ENCODE assay signal across 20 cellular contexts in genomic region chr2:69241664-69242063, GRCh38.
A peak's percentile ranks its signal among the peaks of the same experiment; 100 is the strongest.
DNase-seq lines count a peak whose midpoint lies in the region; ATAC-seq and TF ChIP-seq lines count a peak whose summit lies in the region.
"Had no signal": no experiment of that assay in that cellular context is flagged by ENCODE, and none has a peak within 500 bp of the region (broad histone marks: within the 10 kb centered on the region; RNA-seq: fewer than 3 reads in every experiment).

No MANE protein-coding gene starts in this region.

- no peak for TF ChIP-seq CTCF in neural progenitor cell (IDR thresholded peaks at IDR 0.05)

- H3K79me2 ChIP-seq in neural progenitor cell (ENCODE audit: low read depth): no peaks in the 10 kb centered on the region

- H3F3A ChIP-seq in neural progenitor cell (ENCODE audit: low read depth): no peaks in the 10 kb centered on the region

- POLR2A ChIA-PET in activated CD4-positive, alpha-beta T cell treated with anti-CD3 and anti-CD28 coated beads for 36 hours (lab: Charles Lee): no interaction called here

- intact Hi-C loops in activated T-helper 1 cell treated with anti-CD3 and anti-CD28 coated beads, Interleukin-12 subunit alpha, Interleukin-12 subunit beta, Interleukin-2, Interleukin-4 antibody, amounts not matched to agents 30 ng/mL and 10 ng/mL and 1 ng/mL, durations not matched to agents 14 hours and 24 hours and 36 hours (cut with micrococcal nuclease): no loop called here
- intact Hi-C loops in activated CD4-positive, alpha-beta T cell treated with anti-CD3 and anti-CD28 coated beads for 36 hours (cut with DNase I, micrococcal nuclease): no loop called here

- H3K36me3 Mint-ChIP-seq in neural progenitor cell: peaks cover 43% of the 10 kb centered on the region
- H3K36me3 Mint-ChIP-seq in activated T-helper 1 cell treated with anti-CD3 and anti-CD28 coated beads, Interleukin-12 subunit alpha, Interleukin-12 subunit beta, Interleukin-2, Interleukin-4 antibody, amounts not matched to agents 30 ng/mL and 10 ng/mL and 1 ng/mL, durations not matched to agents 14 hours and 24 hours and 36 hours (ENCODE audit: low read depth): no peaks in the 10 kb centered on the region
- H3K36me3 Mint-ChIP-seq in activated CD4-positive, alpha-beta T cell treated with anti-CD3 and anti-CD28 coated beads for 36 hours (ENCODE audit: low read depth): no peaks in the 10 kb centered on the region
- H3K36me3 Mint-ChIP-seq: memory B cell; natural killer cell treated with Interleukin-12 subunit alpha and Interleukin-12 subunit beta and Interleukin-15 and Interleukin-18, amount 100 ng/mL, for 72 hours had no signal

- peaks cover 2% of the 10 kb centered on the region for H3K27me3 Mint-ChIP-seq in neural progenitor cell (ENCODE audit: insufficient read depth, low read depth)
- H3K27me3 Mint-ChIP-seq in activated T-helper 1 cell treated with anti-CD3 and anti-CD28 coated beads, Interleukin-12 subunit alpha, Interleukin-12 subunit beta, Interleukin-2, Interleukin-4 antibody, amounts not matched to agents 30 ng/mL and 10 ng/mL and 1 ng/mL, durations not matched to agents 14 hours and 24 hours and 36 hours (ENCODE audit: insufficient read depth): no peaks in the 10 kb centered on the region
- H3K27me3 Mint-ChIP-seq in activated CD4-positive, alpha-beta T cell treated with anti-CD3 and anti-CD28 coated beads for 36 hours: peaks cover 7% of the 10 kb centered on the region

- DNase-seq in COR-L47 (lab: John Stamatoyannopoulos, UW) (peak; percentile 96), NCI-H1436 (lab: John Stamatoyannopoulos, UW) (peak; percentile 28), NCI-H774 (lab: John Stamatoyannopoulos, UW) (peak; percentile 4), neural progenitor cell (ENCODE audit: low spot score) (no peak), HuH-7 (ENCODE audit: low spot score) (no peak)
- no peak for DNase-seq in activated T-helper 1 cell treated with anti-CD3 and anti-CD28 coated beads, Interleukin-12 subunit alpha, Interleukin-12 subunit beta, Interleukin-2, Interleukin-4 antibody, amounts not matched to agents 30 ng/mL and 10 ng/mL and 1 ng/mL, durations not matched to agents 14 hours and 24 hours and 36 hours (ENCODE audit: low spot score)
- no peak for DNase-seq in activated CD4-positive, CD25-positive, alpha-beta regulatory T cell treated with anti-CD3 and anti-CD28 coated beads, Interleukin-2, amount 50 U/mL, for 72 hours
- DNase-seq in activated CD4-positive, alpha-beta T cell treated with anti-CD3 and anti-CD28 coated beads for 36 hours: no peak
- DNase-seq: activated CD4-positive, alpha-beta T cell treated with anti-CD3 and anti-CD28 coated beads for 4 hours; brain microvascular endothelial cell; cortex of kidney; DMS79 treated with DMSO at 0.1 percent for 48 hours; hippocampal formation; kidney; spleen; stimulated activated CD4-positive, alpha-beta T cell treated with anti-CD3 and anti-CD28 coated beads, Interleukin-4, amount 100 ng/mL, for 4 hours; substantia nigra had no signal

- no peak overlapping the region for H3K4me3 Mint-ChIP-seq in neural progenitor cell
- H3K4me3 Mint-ChIP-seq in activated T-helper 1 cell treated with anti-CD3 and anti-CD28 coated beads, Interleukin-12 subunit alpha, Interleukin-12 subunit beta, Interleukin-2, Interleukin-4 antibody, amounts not matched to agents 30 ng/mL and 10 ng/mL and 1 ng/mL, durations not matched to agents 14 hours and 24 hours and 36 hours: no peak overlapping the region
- no peak overlapping the region for H3K4me3 Mint-ChIP-seq in activated CD4-positive, alpha-beta T cell treated with anti-CD3 and anti-CD28 coated beads for 36 hours
- H3K4me3 Mint-ChIP-seq: memory B cell; natural killer cell treated with Interleukin-12 subunit alpha and Interleukin-12 subunit beta and Interleukin-15 and Interleukin-18, amount 100 ng/mL, for 72 hours had no signal

- no peak overlapping the region for H2AFZ ChIP-seq in neural progenitor cell (replicated peaks)

- H3K4me2 ChIP-seq in neural progenitor cell: no peak overlapping the region

- peak overlapping the region; percentile 54 for H3K27ac Mint-ChIP-seq in neural progenitor cell
- H3K27ac Mint-ChIP-seq in activated T-helper 1 cell treated with anti-CD3 and anti-CD28 coated beads, Interleukin-12 subunit alpha, Interleukin-12 subunit beta, Interleukin-2, Interleukin-4 antibody, amounts not matched to agents 30 ng/mL and 10 ng/mL and 1 ng/mL, durations not matched to agents 14 hours and 24 hours and 36 hours: no peak overlapping the region
- H3K27ac Mint-ChIP-seq in activated CD4-positive, alpha-beta T cell treated with anti-CD3 and anti-CD28 coated beads for 36 hours: no peak overlapping the region
- H3K27ac Mint-ChIP-seq: memory B cell; natural killer cell treated with Interleukin-12 subunit alpha and Interleukin-12 subunit beta and Interleukin-15 and Interleukin-18, amount 100 ng/mL, for 72 hours had no signal

- H3K4me1 ChIP-seq in neural progenitor cell: no peaks in the 10 kb centered on the region

- no peaks in the 10 kb centered on the region for H3K36me3 ChIP-seq in neural progenitor cell
- H3K36me3 ChIP-seq: brain microvascular endothelial cell, prostate gland, spleen had no signal

- ATAC-seq in activated CD4-positive, alpha-beta T cell treated with anti-CD3 and anti-CD28 coated beads for 36 hours: no peak

- no peaks in the 10 kb centered on the region for H4K20me1 ChIP-seq in neural progenitor cell (ENCODE audit: low read depth)

- no peaks in the 10 kb centered on the region for H3K9me3 ChIP-seq in neural progenitor cell (ENCODE audit: low read depth)
- H3K9me3 ChIP-seq: prostate gland, spleen had no signal

- CTCF ChIA-PET in activated CD4-positive, alpha-beta T cell treated with anti-CD3 and anti-CD28 coated beads for 36 hours (lab: Charles Lee): interaction anchor here (0.7 kb wide), 1 partner anchor 62 kb away, joined by 3 read pairs; no protein-coding TSS in a partner anchor

- H3K27me3 ChIP-seq in neural progenitor cell: no peaks in the 10 kb centered on the region
- H3K27me3 ChIP-seq: brain microvascular endothelial cell, spleen had no signal

- no peak overlapping the region for H3K27ac ChIP-seq in neural progenitor cell
- H3K27ac ChIP-seq: brain microvascular endothelial cell, prostate gland, spleen had no signal

- H3K9ac ChIP-seq in neural progenitor cell: no peak overlapping the region

- no peak overlapping the region for H3K4me3 ChIP-seq in neural progenitor cell
- H3K4me3 ChIP-seq: prostate gland, spleen had no signal

- peaks cover 4% of the 10 kb centered on the region for H3K4me1 Mint-ChIP-seq in neural progenitor cell
- no peaks in the 10 kb centered on the region for H3K4me1 Mint-ChIP-seq in activated T-helper 1 cell treated with anti-CD3 and anti-CD28 coated beads, Interleukin-12 subunit alpha, Interleukin-12 subunit beta, Interleukin-2, Interleukin-4 antibody, amounts not matched to agents 30 ng/mL and 10 ng/mL and 1 ng/mL, durations not matched to agents 14 hours and 24 hours and 36 hours (ENCODE audit: low read depth)
- H3K4me1 Mint-ChIP-seq in activated CD4-positive, alpha-beta T cell treated with anti-CD3 and anti-CD28 coated beads for 36 hours: no peaks in the 10 kb centered on the region
- H3K4me1 Mint-ChIP-seq: memory B cell had no signal

- no peaks in the 10 kb centered on the region for H3K9me3 Mint-ChIP-seq in neural progenitor cell
- no peaks in the 10 kb centered on the region for H3K9me3 Mint-ChIP-seq in activated T-helper 1 cell treated with anti-CD3 and anti-CD28 coated beads, Interleukin-12 subunit alpha, Interleukin-12 subunit beta, Interleukin-2, Interleukin-4 antibody, amounts not matched to agents 30 ng/mL and 10 ng/mL and 1 ng/mL, durations not matched to agents 14 hours and 24 hours and 36 hours
- no peaks in the 10 kb centered on the region for H3K9me3 Mint-ChIP-seq in activated CD4-positive, alpha-beta T cell treated with anti-CD3 and anti-CD28 coated beads for 36 hours (ENCODE audit: low read depth)
- H3K9me3 Mint-ChIP-seq: memory B cell; natural killer cell treated with Interleukin-12 subunit alpha and Interleukin-12 subunit beta and Interleukin-15 and Interleukin-18, amount 100 ng/mL, for 72 hours had no signal

Comparison
In these comparisons a context has a peak if more than half of its experiments do, and no peak if none do; other contexts are left out.
1. DNase-seq: peak in COR-L47 (single experiment), NCI-H1436 (single experiment) and NCI-H774 (single experiment); none in neural progenitor cell (single experiment), HuH-7 (single experiment), activated T-helper 1 cell treated with anti-CD3 and anti-CD28 coated beads, Interleukin-12 subunit alpha, Interleukin-12 subunit beta, Interleukin-2, Interleukin-4 antibody, amounts not matched to agents 30 ng/mL and 10 ng/mL and 1 ng/mL, durations not matched to agents 14 hours and 24 hours and 36 hours (single experiment), activated CD4-positive, CD25-positive, alpha-beta regulatory T cell treated with anti-CD3 and anti-CD28 coated beads, Interleukin-2, amount 50 U/mL, for 72 hours (single experiment) and activated CD4-positive, alpha-beta T cell treated with anti-CD3 and anti-CD28 coated beads for 36 hours (single experiment).